In genomic region chr14:94173471-94173884, GRCh38 we compare ENCODE assay signal across 8 cellular contexts. TPM values are rescaled to one million over a fixed set of nuclear protein-coding genes. Genes with fewer than 3 reads are reported as not detected.
A peak's percentile ranks its signal among the peaks of the same experiment; 100 is the strongest.
DNase-seq lines count a peak whose midpoint lies in the region; ATAC-seq and TF ChIP-seq lines count a peak whose summit lies in the region.

No MANE protein-coding gene starts in this region.

- H3K9ac ChIP-seq in muscle layer of colon (ENCODE audit: low read length), result no peak overlapping the region

- POLR2A ChIA-PET in GM10248 (lab: Yijun Ruan, JAX), result no interaction called here

- no peaks in the 10 kb centered on the region for H3K36me3 ChIP-seq in muscle layer of colon (ENCODE audit: insufficient read depth, low read length)

- ATAC-seq in HG03280 (IDR thresholded peaks at IDR 0.05; ENCODE audit: unreplicated experiment), result no peak

- DNase-seq in GM10248 (ENCODE audit: extremely low spot score) (peak; percentile 10), M059J (ENCODE audit: low read depth) (peak; percentile 10), cerebellar cortex (ENCODE audit: low spot score) (peak; percentile 33), epidermal melanocyte (ENCODE audit: insufficient read length, low spot score) (no peak), NCI-H526 treated with DMSO at 0.1 percent for 48 hours (lab: John Stamatoyannopoulos, UW) (no peak), NCI-H69 (lab: John Stamatoyannopoulos, UW) (no peak)

- H3K9me3 ChIP-seq in muscle layer of colon (ENCODE audit: low read length), result no peaks in the 10 kb centered on the region

- TF ChIP-seq CTCF in GM10248 (IDR thresholded peaks at IDR 0.05; ENCODE audit: control extremely low read depth, extremely low read depth, low read depth, missing control alignments), result no peak

- peaks cover 23 to 29% of the 10 kb centered on the region in 2 donors for H3K27me3 ChIP-seq in muscle layer of colon (ENCODE audit: control insufficient read depth in 1 of 2, insufficient read depth in 2 of 2, low read length in 2 of 2)

- CTCF ChIA-PET in GM10248 (lab: Yijun Ruan, JAX), result no interaction called here

- peaks cover 5% of the 10 kb centered on the region for H3K4me1 ChIP-seq in muscle layer of colon (ENCODE audit: insufficient read depth, low read length)

- H3K4me3 ChIP-seq in muscle layer of colon (ENCODE audit: low read depth in 1 of 2, low read length in 2 of 2), result peak overlapping the region; percentile 22 to 56

- no peak overlapping the region for H3K27ac ChIP-seq in muscle layer of colon (ENCODE audit: low read depth, low read length)

RNA-seq across cellular contexts. Expression of gene PPP4R4, which starts 0.6 kb away (rescaled TPM):
- 0.15 and 0.99 TPM in 2 replicates for total RNA-seq in M059J (2014; rRNA removed; shearing (Covaris generic))

RNA-seq across cellular contexts. Expression of gene IFI27L2, which starts 44.1 kb away (rescaled TPM):
- 76.5 and 135 TPM in 2 replicates for total RNA-seq in M059J (2014; rRNA removed; shearing (Covaris generic))

Comparison
In these comparisons a context has a peak if more than half of its experiments do, and no peak if none do; other contexts are left out.
1. DNase-seq: peak in GM10248 (single experiment), M059J (single experiment) and cerebellar cortex (single experiment); none in epidermal melanocyte (single experiment), NCI-H526 treated with DMSO at 0.1 percent for 48 hours (single experiment) and NCI-H69 (single experiment).